ENCODE assay signal across 11 cellular contexts in the genomic region with DNA sequence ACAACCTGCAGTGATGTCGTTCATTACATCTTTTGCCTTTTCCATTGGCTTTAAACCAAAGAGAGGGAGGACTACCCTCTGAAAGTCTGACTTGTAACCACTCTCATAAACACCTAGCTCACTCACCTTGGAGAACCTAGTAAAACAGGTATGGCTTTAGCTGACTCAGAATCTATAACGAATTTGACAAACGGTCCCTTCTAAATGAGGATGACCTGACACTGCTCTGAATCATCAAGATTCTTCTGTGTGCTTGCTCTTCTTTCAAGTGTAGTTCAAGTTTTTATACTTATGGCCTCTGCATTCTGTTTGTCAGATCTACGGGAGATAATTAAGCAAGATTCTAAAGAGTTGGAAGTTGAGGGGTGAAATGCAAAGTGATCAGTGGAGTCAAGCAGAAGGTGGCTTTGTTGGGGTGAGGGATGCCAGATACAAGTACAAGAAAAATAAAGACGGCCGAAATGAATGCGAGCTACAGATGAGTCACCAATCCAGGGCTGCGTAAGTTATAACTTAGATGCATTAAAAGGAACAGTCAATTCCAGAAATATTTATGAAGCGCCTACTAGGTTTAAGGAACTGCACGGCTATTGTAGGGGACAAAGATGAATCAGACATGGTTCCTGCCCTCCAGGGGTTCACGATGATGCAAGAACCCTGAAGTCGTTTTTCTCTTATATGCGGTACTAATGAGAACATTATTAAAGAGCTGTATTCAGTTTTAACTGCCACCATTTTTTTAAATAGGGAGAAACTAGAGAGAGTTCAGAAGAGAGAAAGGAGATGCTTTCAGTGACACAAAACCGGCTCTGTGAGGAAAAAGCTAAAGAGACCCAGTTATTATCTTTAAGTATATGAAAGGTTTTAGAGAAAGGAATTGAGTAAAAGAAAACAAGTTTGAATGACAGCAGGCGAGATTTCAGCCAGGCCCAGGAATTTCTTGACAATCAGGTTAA. TPM values are rescaled to one million over a fixed set of nuclear protein-coding genes. Genes with fewer than 3 reads are reported as not detected.
DNase-seq lines count a peak whose midpoint lies in the region; ATAC-seq, FAIRE-seq and TF ChIP-seq lines count a peak whose summit lies in the region.
"Had no signal": no experiment of that assay in that cellular context is flagged by ENCODE, and none has a peak within 500 bp of the region (broad histone marks: within the 10 kb centered on the region; RNA-seq: fewer than 3 reads in every experiment).

No MANE protein-coding gene starts in this region.

- TF ChIP-seq CTCF in A549 (IDR thresholded peaks at IDR 0.05): no peak
- TF ChIP-seq CTCF in thyroid gland (IDR thresholded peaks at IDR 0.05): no peak
- no peak for TF ChIP-seq CTCF in tibial nerve (IDR thresholded peaks at IDR 0.05)

- TF ChIP-seq RAD21 in A549 (conservative IDR thresholded peaks at IDR 0.05 in 1 of 2, IDR thresholded peaks at IDR 0.05 in 1 of 2): 0 out of 5 replicates have a peak, but pooled peaks of 1 of the 2 experiments have one; percentile 22

- H3K4me3 ChIP-seq in A549 (peak overlapping the region; percentile 29), adipocyte (ENCODE audit: low read length) (no peak overlapping the region), thyroid gland (replicated peaks in 1 of 3) (no peak overlapping the region), tibial nerve (no peak overlapping the region)
- H3K4me3 ChIP-seq: lung had no signal

- no peak for TF ChIP-seq POLR2A in A549 (IDR thresholded peaks at IDR 0.05; ENCODE audit: low read length)
- TF ChIP-seq POLR2A in thyroid gland (IDR thresholded peaks at IDR 0.05): no peak
- no peak for TF ChIP-seq POLR2A in tibial nerve (IDR thresholded peaks at IDR 0.05)

- TF ChIP-seq EP300 in A549 (IDR thresholded peaks at IDR 0.05): no peak
- peak in 1 of 2 donors; percentile 30 for TF ChIP-seq EP300 in tibial nerve (IDR thresholded peaks at IDR 0.05)

- 7% methylated on average over 15 of the region's 15 CpGs for WGBS in A549 (ENCODE audit: missing lambda C conversion rate)
- 84 to 90% methylated on average over 15 of the region's 15 CpGs for WGBS in thyroid gland, 2 donors
- WGBS in tibial nerve, 2 donors: 70 to 76% methylated on average over 15 of the region's 15 CpGs

- no peak overlapping the region for H3K9ac ChIP-seq in adipocyte (ENCODE audit: low read length)

- CTCF ChIA-PET in A549 (lab: Yijun Ruan, JAX): interaction anchor here (0.8 to 5.9 kb wide), 10 partner anchors 16 to 273 kb away, joined by 3 to 36 read pairs (median 4); no protein-coding TSS in a partner anchor

- no peak for FAIRE-seq in A549 (lab: Jason Lieb, UNC)

- H3K27me3 ChIP-seq in adipocyte (replicated peaks; ENCODE audit: control insufficient read depth, insufficient read depth, low read length) (no peaks in the 10 kb centered on the region), thyroid gland (no peaks in the 10 kb centered on the region), tibial nerve (no peaks in the 10 kb centered on the region)

- H3K9me3 ChIP-seq in A549: no peaks in the 10 kb centered on the region
- H3K9me3 ChIP-seq in adipocyte (ENCODE audit: control insufficient read depth, low read length): no peaks in the 10 kb centered on the region
- no peaks in the 10 kb centered on the region for H3K9me3 ChIP-seq in thyroid gland
- no peaks in the 10 kb centered on the region for H3K9me3 ChIP-seq in tibial nerve

- H3K4me1 ChIP-seq in A549 (peaks cover 55% of the 10 kb centered on the region), adipocyte (ENCODE audit: control insufficient read depth, insufficient read depth, low read length) (peaks cover 43% of the 10 kb centered on the region), thyroid gland (peaks cover 6 to 39% of the 10 kb centered on the region in 2 donors), tibial nerve (peaks cover 0 to 55% (median 13%) of the 10 kb centered on the region in 4 donors)

- DNase-seq in A549 (ENCODE audit: low read depth in 1 of 2, low spot score in 1 of 2) (peak; percentile 50 to 72), HT-29 (ENCODE audit: low spot score) (peak; percentile 18), adipocyte (ENCODE audit: low read depth) (peak; percentile 86), hepatic stellate cell (ENCODE audit: low spot score) (peak; percentile 71), thyroid gland (no peak), tibial nerve (ENCODE audit: low spot score in 2 of 2) (no peak)
- DNase-seq: H9, NCI-H2081 treated with DMSO at 0.1 percent for 48 hours had no signal

- H3K4me2 ChIP-seq in A549: peak overlapping the region; percentile 96

- POLR2A ChIA-PET in A549 (lab: Yijun Ruan, JAX): interaction anchor here (1.1 to 1.5 kb wide), 2 partner anchors 18 to 91 kb away, joined by 3 to 4 read pairs; no protein-coding TSS in a partner anchor

- intact Hi-C loops in thyroid gland (cut with DNase I): no loop called here

- H3K27ac ChIP-seq in A549 (peak overlapping the region; percentile 97 to 100), thyroid gland (no peak overlapping the region), tibial nerve (no peak overlapping the region)

- peak; percentile 49 to 67 for ATAC-seq in A549
- ATAC-seq in HG03442 (IDR thresholded peaks at IDR 0.05; ENCODE audit: unreplicated experiment): no peak
- ATAC-seq in GM21576 (IDR thresholded peaks at IDR 0.05; ENCODE audit: unreplicated experiment): no peak

- H3K36me3 ChIP-seq in adipocyte (ENCODE audit: control insufficient read depth, insufficient read depth, low read length, severe bottlenecking) (peaks cover 18% of the 10 kb centered on the region), thyroid gland (no peaks in the 10 kb centered on the region), tibial nerve (peaks cover 0 to 9% (median 0%) of the 10 kb centered on the region in 3 donors)

TF ChIP-seq in A549, 52 proteins besides CTCF, POLR2A, EP300 and RAD21 (continues in another document):
- TF ChIP-seq SREBF2 (IDR thresholded peaks at IDR 0.05) (no peak), EHMT2 (IDR thresholded peaks at IDR 0.05; ENCODE audit: low read depth) (no peak), FOSL2 (IDR thresholded peaks at IDR 0.05) (peak; percentile 85), FOSL2 (CRISPR knock-in tag; IDR thresholded peaks at IDR 0.05) (peak; percentile 85), SMC3 (IDR thresholded peaks at IDR 0.05) (0 out of 3 replicates have a peak, but pooled peaks have one; percentile 16), MAZ (IDR thresholded peaks at IDR 0.05; ENCODE audit: borderline replicate concordance, low read depth, low read length) (no peak), CEBPB (IDR thresholded peaks at IDR 0.05) (peak; percentile 76 to 92), NPAS2 (CRISPR knock-in tag; IDR thresholded peaks at IDR 0.05; ENCODE audit: borderline replicate concordance) (no peak), ZFP36 (IDR thresholded peaks at IDR 0.05; ENCODE audit: borderline replicate concordance, partially characterized antibody) (no peak), CBX2 (IDR thresholded peaks at IDR 0.05; ENCODE audit: borderline replicate concordance, low read depth) (no peak), POLR2AphosphoS2 (conservative IDR thresholded peaks at IDR 0.05; ENCODE audit: low read length) (no peak), HOXB13 (CRISPR knock-in tag; IDR thresholded peaks at IDR 0.05; ENCODE audit: low read depth) (no peak), PBX3 (IDR thresholded peaks at IDR 0.05) (no peak), BCL3 (IDR thresholded peaks at IDR 0.05) (no peak), GATA3 (IDR thresholded peaks at IDR 0.05; ENCODE audit: borderline replicate concordance) (peak; percentile 29; the same call in 1 of the 2 replicates), RNF2 (IDR thresholded peaks at IDR 0.05; ENCODE audit: borderline replicate concordance, low read depth) (no peak)
- TF ChIP-seq, protein P1, sequence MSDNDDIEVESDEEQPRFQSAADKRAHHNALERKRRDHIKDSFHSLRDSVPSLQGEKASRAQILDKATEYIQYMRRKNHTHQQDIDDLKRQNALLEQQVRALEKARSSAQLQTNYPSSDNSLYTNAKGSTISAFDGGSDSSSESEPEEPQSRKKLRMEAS (IDR thresholded peaks at IDR 0.05): no peak

RNA-seq across cellular contexts. Expression of gene HIPK2, which starts 6.5 kb away (rescaled TPM):
- polyA plus RNA-seq in A549 (2011; rRNA removed) (12.1 and 16.3 TPM in 2 replicates), A549 (2017; fragmentation: RNase III; extraction: RNeasy Plus Mini Kit Qiagen cat#74134 plus additional on column Dnase treatment) (10.5 to 13.1 TPM (median 11.3 TPM) in 3 replicates)
- 10.1 and 13.5 TPM in 2 replicates for polyA plus RNA-seq in A549 (2012; cell fraction: cytosol; rRNA removed)
- 9.9 and 11.2 TPM in 2 replicates for polyA plus RNA-seq in A549 (2012; cell fraction: nucleus; rRNA removed)
- polyA minus RNA-seq in A549 (2011; rRNA and poly(A)+ RNA removed): 32.7 and 34.1 TPM in 2 replicates
- 2.6 and 3.0 TPM in 2 replicates for total RNA-seq in HT-29 (2014; rRNA removed; shearing (Covaris generic))
- total RNA-seq in thyroid gland (10 to 100 TPM; 31.3 to 58.5 (median 41.0) TPM), tibial nerve (10 to 100 TPM; 24.9 to 41.1 (median 29.7) TPM)

RNA-seq across cellular contexts. Expression of gene TBXAS1, which starts 57.8 kb away (rescaled TPM):
- polyA plus RNA-seq in A549 (2011; rRNA removed): 11.6 and 13.8 TPM in 2 replicates
- 6.3 and 6.9 TPM in 2 replicates for polyA plus RNA-seq in A549 (2012; cell fraction: cytosol; rRNA removed)
- 8.8 and 11.8 TPM in 2 replicates for polyA plus RNA-seq in A549 (2012; cell fraction: nucleus; rRNA removed)
- 8.5 to 8.8 TPM (median 8.8 TPM) in 3 replicates for polyA plus RNA-seq in A549 (2017; fragmentation: RNase III; extraction: RNeasy Plus Mini Kit Qiagen cat#74134 plus additional on column Dnase treatment)
- 9.2 and 15.5 TPM in 2 replicates for polyA minus RNA-seq in A549 (2011; rRNA and poly(A)+ RNA removed)
- total RNA-seq in HT-29 (2014; rRNA removed; shearing (Covaris generic)): 17.2 and 22.8 TPM in 2 replicates
- 10 to 100 TPM in 2 of 4 donors, 1 to 10 TPM in 2; 5.1 to 13.2 (median 8.7) TPM for total RNA-seq in thyroid gland
- 10 to 100 TPM; 19.0 to 80.4 (median 30.5) TPM for total RNA-seq in tibial nerve

Comparison
In these comparisons a context has a peak if more than half of its experiments do, and no peak if none do; other contexts are left out.
1. ATAC-seq: peak in A549 (2 of 2); none in HG03442 (single experiment) and GM21576 (single experiment).
2. DNase-seq: peak in A549 (2 of 2), HT-29 (single experiment), adipocyte (single experiment) and hepatic stellate cell (single experiment); none in thyroid gland (0 of 2) and tibial nerve (0 of 2).
3. H3K27ac ChIP-seq: peak in A549 (2 of 2); none in thyroid gland (0 of 3) and tibial nerve (0 of 4).